12 cellular contexts compared by ENCODE assay signal in genomic region chr4:143699331-143700059, GRCh38. TPM values are rescaled to one million over a fixed set of nuclear protein-coding genes. Genes with fewer than 3 reads are reported as not detected.
DNase-seq lines count a peak whose midpoint lies in the region; TF ChIP-seq lines count a peak whose summit lies in the region.
"Had no signal": no experiment of that assay in that cellular context is flagged by ENCODE, and none has a peak within 500 bp of the region (broad histone marks: within the 10 kb centered on the region; RNA-seq: fewer than 3 reads in every experiment).

No MANE protein-coding gene starts in this region.

- H3K14ac ChIP-seq in neuronal stem cell (ENCODE audit: low read length), result peak overlapping the region; percentile 51

- CTCF ChIA-PET in A673 (lab: Charles Lee), result no interaction called here

- H2AK5ac ChIP-seq in neuronal stem cell (ENCODE audit: low read depth, low read length), result peak overlapping the region; percentile 21

- H2BK15ac ChIP-seq in neuronal stem cell (ENCODE audit: low read length), result no peak overlapping the region

- TF ChIP-seq CTCF in A673 (conservative IDR thresholded peaks at IDR 0.05; ENCODE audit: low read depth, low read length) (no peak), glutamatergic neuron (IDR thresholded peaks at IDR 0.05; ENCODE audit: partially characterized antibody, unreplicated experiment) (no peak)

- no peaks in the 10 kb centered on the region for H3K4me1 ChIP-seq in A673 (ENCODE audit: insufficient read depth, low read length, poor library complexity, severe bottlenecking)
- peaks cover 9% of the 10 kb centered on the region for H3K4me1 ChIP-seq in HUES6 (ENCODE audit: control insufficient read depth, insufficient read depth, low read length)
- H3K4me1 ChIP-seq in neuronal stem cell (ENCODE audit: control insufficient read depth in 2 of 2, insufficient read depth in 1 of 2, low read depth in 1 of 2, low read length in 2 of 2), result peaks cover 0 to 6% of the 10 kb centered on the region in 2 donors
- H3K4me1 ChIP-seq: BLaER1 treated with 17β-estradiol and CSF1 and Interleukin-3, amounts not matched to agents 10 nM and 100 nM had no signal

- peak overlapping the region; percentile 69 for H3K18ac ChIP-seq in neuronal stem cell (ENCODE audit: low read length)

- H2BK5ac ChIP-seq in neuronal stem cell (ENCODE audit: low read length), result no peak overlapping the region

- H4K91ac ChIP-seq in neuronal stem cell (ENCODE audit: low read depth, low read length, poor library complexity), result no peak overlapping the region

- WGBS in neuronal stem cell (ENCODE audit: extremely low coverage in 2 of 2, insufficient read length in 2 of 2, insufficient replicate concordance in 1 of 2), 2 donors, result no CpG with 5 or more reads among the region's 41 CpGs

- H3K4me3 Mint-ChIP-seq in glutamatergic neuron (ENCODE audit: unreplicated experiment), result peak overlapping the region; percentile 82

- POLR2A ChIA-PET in A673 (lab: Charles Lee; ENCODE audit: low non-redundant PET), result no interaction called here

- in situ Hi-C loops in ACHN (cut with HindIII; ENCODE audit: low pct_ligation_motif_present, low pct_unique_long_range_greater_than_20kb, low sequenced_read_pairs), result no loop called here

- no peak overlapping the region for H3K27ac Mint-ChIP-seq in glutamatergic neuron (ENCODE audit: unreplicated experiment)

- H2BK120ac ChIP-seq in neuronal stem cell (ENCODE audit: low read depth, low read length), result no peak overlapping the region

- H3K36me3 ChIP-seq in A673 (ENCODE audit: insufficient read depth, low read length, poor library complexity, severe bottlenecking) (no peaks in the 10 kb centered on the region), HUES6 (ENCODE audit: control insufficient read depth, insufficient read depth, low read length) (no peaks in the 10 kb centered on the region), neuronal stem cell (replicated peaks in 1 of 2; ENCODE audit: control insufficient read depth in 2 of 2, insufficient read depth in 2 of 2, low read length in 2 of 2) (no peaks in the 10 kb centered on the region)
- H3K36me3 ChIP-seq: BLaER1 treated with 17β-estradiol and CSF1 and Interleukin-3, amounts not matched to agents 10 nM and 100 nM had no signal

- no peak overlapping the region for H4K8ac ChIP-seq in neuronal stem cell (ENCODE audit: low read depth, low read length)

- H3K4ac ChIP-seq in neuronal stem cell (ENCODE audit: low read length), result no peak overlapping the region

- H3K27me3 ChIP-seq in A673 (replicated peaks; ENCODE audit: insufficient read depth, low read depth, low read length, poor library complexity) (peaks cover 69% of the 10 kb centered on the region), HUES6 (ENCODE audit: control insufficient read depth, insufficient read depth, low read length) (peaks cover 85% of the 10 kb centered on the region), neuronal stem cell (ENCODE audit: control insufficient read depth in 3 of 3, insufficient read depth in 3 of 3, low read depth in 1 of 3, low read length in 3 of 3) (peaks cover 13 to 61% (median 36%) of the 10 kb centered on the region in 3 experiments)
- H3K27me3 ChIP-seq: BLaER1 treated with 17β-estradiol and CSF1 and Interleukin-3, amounts not matched to agents 10 nM and 100 nM; body of pancreas had no signal

- intact Hi-C loops in A673 (cut with micrococcal nuclease; ENCODE audit: unreplicated experiment), result no loop called here

- H3K27me3 Mint-ChIP-seq in glutamatergic neuron (ENCODE audit: unreplicated experiment), result peaks cover 15% of the 10 kb centered on the region

- H3K4me2 ChIP-seq in neuronal stem cell (ENCODE audit: insufficient read depth, low read length, poor library complexity, severe bottlenecking), result peak overlapping the region; percentile 88
- H3K4me2 ChIP-seq: BLaER1 treated with 17β-estradiol and CSF1 and Interleukin-3, amounts not matched to agents 10 nM and 100 nM had no signal

- no peak overlapping the region for H2BK12ac ChIP-seq in neuronal stem cell (ENCODE audit: low read length)

- H3K36me3 Mint-ChIP-seq in glutamatergic neuron (ENCODE audit: unreplicated experiment), result peaks cover 8% of the 10 kb centered on the region

- no peak overlapping the region for H3K27ac ChIP-seq in A673 (ENCODE audit: low read depth, low read length, poor library complexity, severe bottlenecking)
- no peak overlapping the region for H3K27ac ChIP-seq in HUES6 (ENCODE audit: low read depth, low read length)
- H3K27ac ChIP-seq in neuronal stem cell (replicated peaks; ENCODE audit: low read length), result no peak overlapping the region
- H3K27ac ChIP-seq: BLaER1 treated with 17β-estradiol and CSF1 and Interleukin-3, amounts not matched to agents 10 nM and 100 nM; body of pancreas had no signal

- no peaks in the 10 kb centered on the region for H3K79me1 ChIP-seq in neuronal stem cell (ENCODE audit: low read depth, low read length)

- H3K9me3 Mint-ChIP-seq in glutamatergic neuron (ENCODE audit: unreplicated experiment), result peaks cover 2% of the 10 kb centered on the region

- H2AFZ ChIP-seq in neuronal stem cell (ENCODE audit: low read length), result peak overlapping the region; percentile 84

- H3K4me1 Mint-ChIP-seq in glutamatergic neuron (ENCODE audit: low read depth, unreplicated experiment), result no peaks in the 10 kb centered on the region

- peak overlapping the region; percentile 70 for H3K23ac ChIP-seq in neuronal stem cell (ENCODE audit: low read depth, low read length, poor library complexity)

- H3K4me3 ChIP-seq in A673 (ENCODE audit: low read depth, low read length, poor library complexity, severe bottlenecking), result peak overlapping the region; percentile 19
- H3K4me3 ChIP-seq in HUES6 (ENCODE audit: low read depth, low read length), result peak overlapping the region; percentile 61
- peak overlapping the region in 1 of 2 donors; percentile 74 for H3K4me3 ChIP-seq in neuronal stem cell (ENCODE audit: low read length in 2 of 2)
- H3K4me3 ChIP-seq: BLaER1 treated with 17β-estradiol and CSF1 and Interleukin-3, amounts not matched to agents 10 nM and 100 nM; body of pancreas had no signal

- H3K9ac ChIP-seq in HUES6 (ENCODE audit: low read length) (no peak overlapping the region), neuronal stem cell (ENCODE audit: low read depth, low read length, poor library complexity) (no peak overlapping the region)
- H3K9ac ChIP-seq: BLaER1 treated with 17β-estradiol and CSF1 and Interleukin-3, amounts not matched to agents 10 nM and 100 nM had no signal

- DNase-seq in A673 (ENCODE audit: low spot score) (no peak), glutamatergic neuron (no peak), neuronal stem cell (ENCODE audit: low spot score) (no peak), ACHN (no peak), HuH-7.5 (ENCODE audit: low spot score) (no peak), inferior parietal cortex (ENCODE audit: extremely low spot score) (no peak), AML-193 (lab: John Stamatoyannopoulos, UW) (no peak)
- DNase-seq: hypothalamus had no signal

- no peaks in the 10 kb centered on the region for H3K9me3 ChIP-seq in A673 (ENCODE audit: low read depth, low read length, poor library complexity, severe bottlenecking)
- no peaks in the 10 kb centered on the region for H3K9me3 ChIP-seq in HUES6 (ENCODE audit: control insufficient read depth, insufficient read depth, low read depth, low read length)
- H3K9me3 ChIP-seq in neuronal stem cell (replicated peaks in 1 of 2; ENCODE audit: control insufficient read depth in 2 of 2, insufficient read depth in 1 of 2, low read depth in 1 of 2, low read length in 2 of 2), result peaks cover 0 to 10% of the 10 kb centered on the region in 2 donors
- H3K9me3 ChIP-seq: body of pancreas had no signal

- BruUV-seq in A673 (replicated peaks; lab: Mats Ljungman, UMichigan), result no TSS peak

RNA-seq across cellular contexts. Expression of gene FREM3, which starts 1.0 kb away (rescaled TPM):
- total RNA-seq in A673 (2021) (not detected in 2 replicates), glutamatergic neuron (ENCODE audit: unreplicated experiment) (not detected)
- polyA plus RNA-seq in neuronal stem cell (2013, experiment 1 of 2), result not detected
- not detected for polyA plus RNA-seq in neuronal stem cell (2013, experiment 2 of 2)
- total RNA-seq: body of pancreas, LHCN-M2 had no signal
